8 cellular contexts compared by ENCODE assay signal in the genomic region with DNA sequence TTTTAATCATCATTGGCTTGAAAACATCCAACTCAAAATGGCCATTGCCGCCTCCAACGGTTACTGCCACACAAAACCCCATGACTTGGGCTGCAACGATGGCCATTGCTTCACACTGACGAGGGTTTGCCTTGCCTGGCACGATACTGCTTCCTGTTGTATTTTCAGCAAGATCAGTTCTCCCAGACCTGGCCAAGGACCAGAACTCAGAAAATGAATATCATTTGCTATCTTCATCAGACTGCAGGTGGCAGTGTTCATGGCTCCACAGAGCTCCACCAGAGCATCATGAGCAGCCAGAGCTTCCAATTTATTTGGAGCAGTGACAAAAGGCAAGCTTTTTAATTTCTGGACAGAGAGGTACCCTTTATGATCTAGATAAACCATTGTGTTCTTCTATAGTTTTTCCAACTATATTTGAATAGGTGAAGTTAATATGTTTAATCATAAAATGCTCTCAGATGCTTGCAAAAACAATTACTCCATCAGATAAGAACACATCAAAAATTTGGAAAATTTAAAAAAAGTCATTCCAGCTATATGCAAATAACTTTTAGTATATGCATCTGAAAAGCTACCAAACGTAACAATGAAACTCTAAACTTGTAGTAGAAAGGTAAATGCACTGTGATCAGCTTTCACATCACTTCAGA.
DNase-seq lines count a peak whose midpoint lies in the region; ATAC-seq and TF ChIP-seq lines count a peak whose summit lies in the region.

No MANE protein-coding gene starts in this region.

- in situ Hi-C loops in astrocyte of the cerebellum (cut with HindIII; ENCODE audit: low sequenced_read_pairs), result no loop called here

- TF ChIP-seq CTCF in astrocyte of the cerebellum (IDR thresholded peaks at IDR 0.05; ENCODE audit: low read depth, low read length, missing control alignments), result peak; percentile 73

- DNase-seq in D341Med (ENCODE audit: low spot score) (peak; percentile 65), GM19238 (ENCODE audit: insufficient read length, low spot score) (peak; percentile 33), NCI-H748 treated with DMSO at 0.1 percent for 48 hours (lab: John Stamatoyannopoulos, UW) (peak; percentile 80), astrocyte of the cerebellum (ENCODE audit: low read depth) (peak; percentile 74), hippocampal formation (lab: John Stamatoyannopoulos, UW) (peak; percentile 47 to 53), skeletal muscle cell (ENCODE audit: low read depth) (peak; percentile 70), NCI-H187 treated with DMSO at 0.1 percent for 48 hours (lab: John Stamatoyannopoulos, UW) (no peak)

- H3K4me3 ChIP-seq in astrocyte of the cerebellum (ENCODE audit: low read depth, low read length) (no peak overlapping the region), skeletal muscle cell (ENCODE audit: low read depth, low read length) (no peak overlapping the region)

- ATAC-seq in HG03565 (IDR thresholded peaks at IDR 0.05; ENCODE audit: unreplicated experiment), result peak; percentile 40
